In the genomic region with DNA sequence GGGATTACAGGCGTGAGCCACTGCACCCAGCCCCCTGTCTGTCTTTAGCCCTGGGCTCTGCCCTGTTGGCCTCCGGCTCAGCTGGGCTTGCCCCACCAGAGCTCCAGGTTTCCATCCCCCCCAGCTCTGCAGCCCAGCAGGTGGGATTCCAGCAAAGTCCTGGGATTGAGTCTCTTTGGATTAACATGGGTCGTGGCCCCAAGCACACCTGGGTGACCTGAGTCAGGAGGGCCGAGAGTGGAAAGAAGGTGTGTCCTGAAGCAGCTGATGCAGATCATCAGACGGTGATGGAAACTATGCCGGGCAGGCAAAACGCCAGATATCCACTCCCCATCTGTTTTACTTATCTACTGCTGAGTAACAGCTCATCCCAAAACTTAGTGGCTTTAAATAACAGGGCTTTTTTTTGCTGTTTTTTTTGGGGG, we compare ENCODE assay signal across 15 cellular contexts.
DNase-seq lines count a peak whose midpoint lies in the region; ATAC-seq and TF ChIP-seq lines count a peak whose summit lies in the region.
"Had no signal": no experiment of that assay in that cellular context is flagged by ENCODE, and none has a peak within 500 bp of the region (broad histone marks: within the 10 kb centered on the region; RNA-seq: fewer than 3 reads in every experiment).

No MANE protein-coding gene starts in this region.

- H3K4me1 ChIP-seq in ascending aorta (peaks cover 0 to 16% of the 10 kb centered on the region in 2 donors), mesenchymal stem cell (ENCODE audit: control insufficient read depth, insufficient read depth, low read depth, low read length) (no peaks in the 10 kb centered on the region), tibial nerve (peaks cover 0 to 21% (median 5%) of the 10 kb centered on the region in 4 donors)
- H3K4me1 ChIP-seq: adrenal gland had no signal

- no peak overlapping the region for H3K4me3 ChIP-seq in ascending aorta
- no peak overlapping the region for H3K4me3 ChIP-seq in fibroblast of mammary gland (ENCODE audit: control insufficient read depth, low read depth, low read length)
- H3K4me3 ChIP-seq in mesenchymal stem cell (ENCODE audit: insufficient read depth in 1 of 2, low read depth in 1 of 2, low read length in 2 of 2): no peak overlapping the region
- peak overlapping the region in 1 of 4 donors; percentile 28 for H3K4me3 ChIP-seq in tibial nerve
- H3K4me3 ChIP-seq: adrenal gland; BLaER1 treated with 17β-estradiol and CSF1 and Interleukin-3, amounts not matched to agents 10 nM and 100 nM had no signal

- no peak overlapping the region for H3K23ac ChIP-seq in mesenchymal stem cell (ENCODE audit: low read length in 2 of 2)

- no peak overlapping the region for H3K4me3 Mint-ChIP-seq in activated naive CD8-positive, alpha-beta T cell treated with anti-CD3 and anti-CD28 coated beads, Interleukin-2, amount 50 U/mL, for 24 hours
- H3K4me3 Mint-ChIP-seq: activated B cell treated with CpG ODN at 0.5 μM for 24 hours; dendritic cell treated with granulocyte-macrophage colony-stimulating factor and Interleukin-4, amounts not matched to agents 40 ng/mL and 50 ng/mL, for 4 days; naive B cell; T-helper 1 cell treated with Interleukin-12 subunit alpha and Interleukin-12 subunit beta and Interleukin-4 antibody, amounts not matched to agents 30 μg/mL and 1 μg/mL, for 36 hours had no signal

- H3K27me3 ChIP-seq in ascending aorta (no peaks in the 10 kb centered on the region), mesenchymal stem cell (ENCODE audit: control insufficient read depth in 1 of 2, insufficient read depth in 1 of 2, low read length in 2 of 2) (no peaks in the 10 kb centered on the region), tibial nerve (no peaks in the 10 kb centered on the region)
- H3K27me3 ChIP-seq: adrenal gland; BLaER1 treated with 17β-estradiol and CSF1 and Interleukin-3, amounts not matched to agents 10 nM and 100 nM had no signal

- TF ChIP-seq EP300 in tibial nerve (IDR thresholded peaks at IDR 0.05): peak in 1 of 2 donors; percentile 71

- no peaks in the 10 kb centered on the region for H3K9me3 ChIP-seq in ascending aorta
- no peaks in the 10 kb centered on the region for H3K9me3 ChIP-seq in mesenchymal stem cell (ENCODE audit: control insufficient read depth, low read length)
- no peaks in the 10 kb centered on the region for H3K9me3 ChIP-seq in tibial nerve
- H3K9me3 ChIP-seq: adrenal gland; BLaER1 treated with 17β-estradiol and CSF1 and Interleukin-3, amounts not matched to agents 10 nM and 100 nM had no signal

- H3K79me1 ChIP-seq in mesenchymal stem cell (replicated peaks; ENCODE audit: low read length, poor library complexity, severe bottlenecking): no peaks in the 10 kb centered on the region

- ATAC-seq in HG02678 (IDR thresholded peaks at IDR 0.05; ENCODE audit: unreplicated experiment) (no peak), GM18873 (IDR thresholded peaks at IDR 0.05; ENCODE audit: low FRiP score, unreplicated experiment) (no peak)
- no peak for ATAC-seq in activated naive CD8-positive, alpha-beta T cell treated with anti-CD3 and anti-CD28 coated beads, Interleukin-2, amount 50 U/mL, for 24 hours

- H3K27ac Mint-ChIP-seq in activated naive CD8-positive, alpha-beta T cell treated with anti-CD3 and anti-CD28 coated beads, Interleukin-2, amount 50 U/mL, for 24 hours: no peak overlapping the region
- H3K27ac Mint-ChIP-seq: activated B cell treated with CpG ODN at 0.5 μM for 24 hours; dendritic cell treated with granulocyte-macrophage colony-stimulating factor and Interleukin-4, amounts not matched to agents 40 ng/mL and 50 ng/mL, for 4 days; naive B cell; T-helper 1 cell treated with Interleukin-12 subunit alpha and Interleukin-12 subunit beta and Interleukin-4 antibody, amounts not matched to agents 30 μg/mL and 1 μg/mL, for 36 hours had no signal

- H2AFZ ChIP-seq in mesenchymal stem cell (ENCODE audit: low read depth, low read length): no peak overlapping the region
- H2AFZ ChIP-seq: parathyroid adenoma had no signal

- no peak overlapping the region for H4K8ac ChIP-seq in mesenchymal stem cell (ENCODE audit: low read length)

- no peak for TF ChIP-seq POLR2A in tibial nerve (IDR thresholded peaks at IDR 0.05)

- DNase-seq in ascending aorta (ENCODE audit: low spot score in 2 of 2) (no peak), fibroblast of mammary gland (ENCODE audit: low read depth) (peak; percentile 28), mesenchymal stem cell (no peak), tibial nerve (ENCODE audit: low spot score in 2 of 2) (peak; percentile 70 to 79)
- no peak for DNase-seq in activated naive CD8-positive, alpha-beta T cell treated with anti-CD3 and anti-CD28 coated beads, Interleukin-2, amount 50 U/mL, for 24 hours
- DNase-seq: activated B cell treated with CpG ODN at 0.5 μM for 24 hours, adrenal gland, naive B cell, NCI-H1436 had no signal

- peaks cover 9% of the 10 kb centered on the region for H3K36me3 Mint-ChIP-seq in activated naive CD8-positive, alpha-beta T cell treated with anti-CD3 and anti-CD28 coated beads, Interleukin-2, amount 50 U/mL, for 24 hours (ENCODE audit: low read depth)

- peak overlapping the region; percentile 53 for H3K9ac ChIP-seq in mesenchymal stem cell (ENCODE audit: low read length)
- H3K9ac ChIP-seq: BLaER1 treated with 17β-estradiol and CSF1 and Interleukin-3, amounts not matched to agents 10 nM and 100 nM; parathyroid adenoma had no signal

- TF ChIP-seq CTCF in ascending aorta (IDR thresholded peaks at IDR 0.05) (no peak), fibroblast of mammary gland (conservative IDR thresholded peaks at IDR 0.05; ENCODE audit: control insufficient read depth, insufficient read depth, low read depth, low read length) (no peak), tibial nerve (IDR thresholded peaks at IDR 0.05) (no peak)

- no peak overlapping the region for H3K4ac ChIP-seq in mesenchymal stem cell (ENCODE audit: low read depth in 1 of 2, low read length in 2 of 2)

- H2BK12ac ChIP-seq in mesenchymal stem cell (ENCODE audit: low read length in 2 of 2): no peak overlapping the region

- no peak overlapping the region for H2BK15ac ChIP-seq in mesenchymal stem cell (ENCODE audit: low read depth, poor library complexity, severe bottlenecking)

- H3K27me3 Mint-ChIP-seq in activated naive CD8-positive, alpha-beta T cell treated with anti-CD3 and anti-CD28 coated beads, Interleukin-2, amount 50 U/mL, for 24 hours: no peaks in the 10 kb centered on the region
- H3K27me3 Mint-ChIP-seq: activated B cell treated with CpG ODN at 0.5 μM for 24 hours; dendritic cell treated with granulocyte-macrophage colony-stimulating factor and Interleukin-4, amounts not matched to agents 40 ng/mL and 50 ng/mL, for 4 days; naive B cell had no signal

- intact Hi-C loops in ascending aorta (cut with DNase I): loop anchor here (5.0 to 10.0 kb wide), 2 partner anchors 61 to 112 kb away; no protein-coding TSS in a partner anchor

- H3K4me2 ChIP-seq in mesenchymal stem cell (ENCODE audit: low read length, poor library complexity, severe bottlenecking): no peak overlapping the region
- H3K4me2 ChIP-seq: BLaER1 treated with 17β-estradiol and CSF1 and Interleukin-3, amounts not matched to agents 10 nM and 100 nM had no signal

- no peak overlapping the region for H3K14ac ChIP-seq in mesenchymal stem cell (ENCODE audit: low read length in 2 of 2)

- H2BK120ac ChIP-seq in mesenchymal stem cell (ENCODE audit: low read depth, low read length): no peak overlapping the region

- H4K91ac ChIP-seq in mesenchymal stem cell (ENCODE audit: low read length): no peak overlapping the region

- no peak overlapping the region for H3K18ac ChIP-seq in mesenchymal stem cell (ENCODE audit: low read depth in 1 of 2, low read length in 2 of 2)

- peaks cover 2% of the 10 kb centered on the region for H3K4me1 Mint-ChIP-seq in activated naive CD8-positive, alpha-beta T cell treated with anti-CD3 and anti-CD28 coated beads, Interleukin-2, amount 50 U/mL, for 24 hours
- H3K4me1 Mint-ChIP-seq: activated B cell treated with CpG ODN at 0.5 μM for 24 hours, naive B cell had no signal

- 92% methylated on average over 7 of the region's 7 CpGs for WGBS in mesenchymal stem cell
- 56 to 57% methylated on average over 7 of the region's 7 CpGs for WGBS in tibial nerve, 2 donors

- no peaks in the 10 kb centered on the region for H3K9me3 Mint-ChIP-seq in activated naive CD8-positive, alpha-beta T cell treated with anti-CD3 and anti-CD28 coated beads, Interleukin-2, amount 50 U/mL, for 24 hours
- H3K9me3 Mint-ChIP-seq: activated B cell treated with CpG ODN at 0.5 μM for 24 hours; dendritic cell treated with granulocyte-macrophage colony-stimulating factor and Interleukin-4, amounts not matched to agents 40 ng/mL and 50 ng/mL, for 4 days; naive B cell; T-helper 1 cell treated with Interleukin-12 subunit alpha and Interleukin-12 subunit beta and Interleukin-4 antibody, amounts not matched to agents 30 μg/mL and 1 μg/mL, for 36 hours had no signal

- no peak overlapping the region for H2AK5ac ChIP-seq in mesenchymal stem cell (ENCODE audit: low read length, severe bottlenecking)

- H3K27ac ChIP-seq in ascending aorta (peak overlapping the region; percentile 45 to 51), mesenchymal stem cell (ENCODE audit: low read length, poor library complexity, severe bottlenecking) (no peak overlapping the region), tibial nerve (peak overlapping the region; percentile 47 to 91 (median 81))
- H3K27ac ChIP-seq: BLaER1 treated with 17β-estradiol and CSF1 and Interleukin-3, amounts not matched to agents 10 nM and 100 nM; parathyroid adenoma had no signal

- H2BK5ac ChIP-seq in mesenchymal stem cell (ENCODE audit: low read depth, low read length, poor library complexity, severe bottlenecking): no peak overlapping the region

- H3K36me3 ChIP-seq in ascending aorta (peaks cover 5 to 17% of the 10 kb centered on the region in 2 donors), mesenchymal stem cell (ENCODE audit: control insufficient read depth in 1 of 2, insufficient read depth in 2 of 2, low read depth in 1 of 2, low read length in 2 of 2) (peaks cover 23 to 48% of the 10 kb centered on the region in 2 experiments), tibial nerve (peaks cover 0 to 47% (median 0%) of the 10 kb centered on the region in 3 donors)

Comparison
In these comparisons a context has a peak if more than half of its experiments do, and no peak if none do; other contexts are left out.
1. DNase-seq: peak in fibroblast of mammary gland (single experiment) and tibial nerve (2 of 2); none in ascending aorta (0 of 2), mesenchymal stem cell (single experiment) and activated naive CD8-positive, alpha-beta T cell treated with anti-CD3 and anti-CD28 coated beads, Interleukin-2, amount 50 U/mL, for 24 hours (single experiment).